Comparison of ENCODE assay signal across 13 cellular contexts in the genomic region with DNA sequence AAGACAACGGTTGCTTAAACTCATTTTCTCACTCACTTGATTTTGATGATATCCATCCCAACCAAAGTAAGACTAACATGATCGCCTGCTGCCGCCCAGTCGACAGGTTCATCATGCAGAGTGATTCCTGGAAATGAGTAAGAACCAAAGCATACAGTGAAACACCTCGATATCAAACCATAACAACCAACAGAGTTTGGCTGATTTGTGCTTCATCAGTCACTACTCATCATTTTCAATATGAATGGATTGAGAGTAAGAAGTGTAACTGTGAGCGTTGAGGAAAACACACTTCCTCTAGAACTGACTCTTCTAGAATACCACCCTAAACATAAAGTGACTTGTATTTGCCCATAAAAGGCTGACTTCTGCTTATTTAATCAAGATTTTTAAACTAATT. TPM values are rescaled to one million over a fixed set of nuclear protein-coding genes. Genes with fewer than 3 reads are reported as not detected.
DNase-seq lines count a peak whose midpoint lies in the region; ATAC-seq and TF ChIP-seq lines count a peak whose summit lies in the region.
"Had no signal": no experiment of that assay in that cellular context is flagged by ENCODE, and none has a peak within 500 bp of the region (broad histone marks: within the 10 kb centered on the region; RNA-seq: fewer than 3 reads in every experiment).

No MANE protein-coding gene starts in this region.

- peak; percentile 22 for DNase-seq in GM10248 (ENCODE audit: extremely low spot score)
- peak; percentile 65 for DNase-seq in activated naive CD4-positive, alpha-beta T cell treated with Interleukin-2 at 50 U/mL for 16 hours
- no peak for DNase-seq in CD8-positive, alpha-beta memory T cell
- DNase-seq in effector memory CD8-positive, alpha-beta T cell: no peak
- no peak for DNase-seq in SK-N-DZ (ENCODE audit: low spot score)
- DNase-seq in coronary artery (ENCODE audit: low spot score): no peak
- DNase-seq: BE2C, NCI-H1930, pancreas had no signal

- TF ChIP-seq CTCF in GM10248 (IDR thresholded peaks at IDR 0.05; ENCODE audit: control extremely low read depth, extremely low read depth, low read depth, missing control alignments) (no peak), coronary artery (IDR thresholded peaks at IDR 0.05) (no peak)

- H3K9me3 ChIP-seq in CD8-positive, alpha-beta memory T cell (ENCODE audit: low read length): no peaks in the 10 kb centered on the region
- H3K9me3 ChIP-seq: BE2C, pancreas, thoracic aorta had no signal

- H3K27ac Mint-ChIP-seq in CD8-positive, alpha-beta memory T cell: peak overlapping the region in 4 of 8 donors; percentile 7 to 29 (median 10)
- no peak overlapping the region for H3K27ac Mint-ChIP-seq in effector memory CD8-positive, alpha-beta T cell

- ATAC-seq in GM19455 (IDR thresholded peaks at IDR 0.05; ENCODE audit: unreplicated experiment) (peak; percentile 93), HG03095 (IDR thresholded peaks at IDR 0.05; ENCODE audit: unreplicated experiment) (peak; percentile 70)
- no peak for ATAC-seq in effector memory CD8-positive, alpha-beta T cell (replicated peaks)
- ATAC-seq: HCT116, pancreas had no signal

- CTCF ChIA-PET in GM10248 (lab: Yijun Ruan, JAX): interaction anchor here (2.2 kb wide), 1 partner anchor 10 kb away, joined by 5 read pairs; no protein-coding TSS in a partner anchor
- CTCF ChIA-PET in CD8-positive, alpha-beta memory T cell (lab: Charles Lee): no interaction called here

- no peaks in the 10 kb centered on the region for H3K9me3 Mint-ChIP-seq in CD8-positive, alpha-beta memory T cell
- H3K9me3 Mint-ChIP-seq in effector memory CD8-positive, alpha-beta T cell: no peaks in the 10 kb centered on the region

- peaks cover 17 to 35% (median 27%) of the 10 kb centered on the region in 3 donors for H3K4me1 Mint-ChIP-seq in CD8-positive, alpha-beta memory T cell
- H3K4me1 Mint-ChIP-seq in effector memory CD8-positive, alpha-beta T cell (ENCODE audit: low read depth in 2 of 2): peaks cover 13 to 24% of the 10 kb centered on the region in 2 donors

- no peak overlapping the region for H3K4me3 Mint-ChIP-seq in CD8-positive, alpha-beta memory T cell
- H3K4me3 Mint-ChIP-seq in effector memory CD8-positive, alpha-beta T cell: no peak overlapping the region

- POLR2A ChIA-PET in GM10248 (lab: Yijun Ruan, JAX): no interaction called here
- POLR2A ChIA-PET in CD8-positive, alpha-beta memory T cell (lab: Charles Lee): no interaction called here

- no peak overlapping the region for H3K27ac ChIP-seq in CD8-positive, alpha-beta memory T cell (ENCODE audit: low read depth, low read length)
- no peak overlapping the region for H3K27ac ChIP-seq in coronary artery
- H3K27ac ChIP-seq: pancreas, thoracic aorta had no signal

- H3K4me1 ChIP-seq in CD8-positive, alpha-beta memory T cell (ENCODE audit: insufficient read depth, low read length): no peaks in the 10 kb centered on the region
- H3K4me1 ChIP-seq: BE2C, pancreas had no signal

- no peaks in the 10 kb centered on the region for H3K27me3 ChIP-seq in CD8-positive, alpha-beta memory T cell (ENCODE audit: insufficient read depth, low read length, poor library complexity, severe bottlenecking)
- H3K27me3 ChIP-seq: BE2C, pancreas had no signal

- peaks cover 14% of the 10 kb centered on the region for H3K36me3 ChIP-seq in CD8-positive, alpha-beta memory T cell (ENCODE audit: insufficient read depth, low read length)

- H3K36me3 Mint-ChIP-seq in CD8-positive, alpha-beta memory T cell: peaks cover 19 to 74% (median 45%) of the 10 kb centered on the region in 3 donors
- H3K36me3 Mint-ChIP-seq in effector memory CD8-positive, alpha-beta T cell (ENCODE audit: insufficient read depth): peaks cover 32% of the 10 kb centered on the region

- no peak overlapping the region for H3K4me3 ChIP-seq in CD8-positive, alpha-beta memory T cell (ENCODE audit: low read length)
- H3K4me3 ChIP-seq in coronary artery: no peak overlapping the region
- H3K4me3 ChIP-seq: pancreas, thoracic aorta had no signal

- no peaks in the 10 kb centered on the region for H3K27me3 Mint-ChIP-seq in CD8-positive, alpha-beta memory T cell
- no peaks in the 10 kb centered on the region for H3K27me3 Mint-ChIP-seq in effector memory CD8-positive, alpha-beta T cell

RNA-seq across cellular contexts. Expression of gene ALDH8A1, which starts 29.2 kb away (rescaled TPM):
- total RNA-seq in CD8-positive, alpha-beta memory T cell: under 1 TPM; 0.82 to 0.85 TPM
- 0.08 TPM for polyA plus RNA-seq in CD8-positive, alpha-beta memory T cell
- polyA plus RNA-seq in SK-N-DZ (2014; cell fraction: cytosol; rRNA removed): not detected in 2 replicates
- polyA plus RNA-seq in SK-N-DZ (2014; cell fraction: nucleus; rRNA removed): 0.20 TPM in 1 of 2 replicates, not detected in the other

Comparison
In these comparisons a context has a peak if more than half of its experiments do, and no peak if none do; other contexts are left out.
1. DNase-seq: peak in GM10248 (single experiment) and activated naive CD4-positive, alpha-beta T cell treated with Interleukin-2 at 50 U/mL for 16 hours (single experiment); none in CD8-positive, alpha-beta memory T cell (0 of 5), effector memory CD8-positive, alpha-beta T cell (0 of 3), SK-N-DZ (single experiment) and coronary artery (single experiment).